Comparison of ENCODE assay signal across 9 cellular contexts in genomic region chr11:68020575-68020974, GRCh38. TPM values are rescaled to one million over a fixed set of nuclear protein-coding genes. Genes with fewer than 3 reads are reported as not detected.
DNase-seq lines count a peak whose midpoint lies in the region; ATAC-seq and TF ChIP-seq lines count a peak whose summit lies in the region.
"Had no signal": no experiment of that assay in that cellular context is flagged by ENCODE, and none has a peak within 500 bp of the region (broad histone marks: within the 10 kb centered on the region; RNA-seq: fewer than 3 reads in every experiment).

No MANE protein-coding gene starts in this region.

- no peaks in the 10 kb centered on the region for H3K9me3 Mint-ChIP-seq in activated T-cell treated with anti-CD3 and anti-CD28 coated beads, Interleukin-2, amount 50 U/mL, for 72 hours

- POLR2A ChIA-PET in AG04449 (lab: Yijun Ruan, JAX): no interaction called here

- H2AFZ ChIP-seq in hepatocyte: no peak overlapping the region

- no peaks in the 10 kb centered on the region for H3K36me3 ChIP-seq in adipocyte (ENCODE audit: control insufficient read depth, insufficient read depth, low read length, severe bottlenecking)
- no peaks in the 10 kb centered on the region for H3K36me3 ChIP-seq in hepatocyte (replicated peaks; ENCODE audit: insufficient read depth, low read depth)

- peaks cover 17% of the 10 kb centered on the region for H3K4me1 ChIP-seq in adipocyte (ENCODE audit: control insufficient read depth, insufficient read depth, low read length)
- peaks cover 10% of the 10 kb centered on the region for H3K4me1 ChIP-seq in hepatocyte (ENCODE audit: insufficient read depth)

- DNase-seq in AG04449 (ENCODE audit: low read depth, low spot score) (no peak), HT-29 (ENCODE audit: low spot score) (peak; percentile 90), adipocyte (ENCODE audit: low read depth) (peak; percentile 47), hepatocyte (ENCODE audit: low spot score) (peak; percentile 47), globus pallidus (ENCODE audit: low spot score) (no peak), COR-L47 (lab: John Stamatoyannopoulos, UW) (no peak), NCI-H2196 (lab: John Stamatoyannopoulos, UW; ENCODE audit: unreplicated experiment) (no peak)
- no peak for DNase-seq in activated T-cell treated with anti-CD3 and anti-CD28 coated beads, Interleukin-2, amount 50 U/mL, for 72 hours
- DNase-seq: activated CD8-positive, alpha-beta T cell treated with anti-CD3 and anti-CD28 coated beads, Interleukin-2, amount 10 ng/mL, durations not matched to agents 7 days and 5 days had no signal

- H4K20me1 ChIP-seq in hepatocyte (ENCODE audit: insufficient read depth, poor library complexity, severe bottlenecking): no peaks in the 10 kb centered on the region

- WGBS in hepatocyte (ENCODE audit: low lambda C conversion rate, missing lambda C conversion rate): 62% methylated on average over 11 of the region's 11 CpGs

- H3K27me3 Mint-ChIP-seq in activated T-cell treated with anti-CD3 and anti-CD28 coated beads, Interleukin-2, amount 50 U/mL, for 72 hours (ENCODE audit: low read depth): no peaks in the 10 kb centered on the region

- H3K4me1 Mint-ChIP-seq in activated T-cell treated with anti-CD3 and anti-CD28 coated beads, Interleukin-2, amount 50 U/mL, for 72 hours (ENCODE audit: low read depth): no peaks in the 10 kb centered on the region

- H3K4me3 ChIP-seq in AG04449 (ENCODE audit: low read depth, low read length): no peak overlapping the region
- no peak overlapping the region for H3K4me3 ChIP-seq in adipocyte (ENCODE audit: low read length)
- no peak overlapping the region for H3K4me3 ChIP-seq in hepatocyte

- peaks cover 0 to 2% of the 10 kb centered on the region in 2 donors for H3K36me3 Mint-ChIP-seq in activated T-cell treated with anti-CD3 and anti-CD28 coated beads, Interleukin-2, amount 50 U/mL, for 72 hours (ENCODE audit: insufficient read depth in 2 of 2)

- H3K4me3 Mint-ChIP-seq in activated T-cell treated with anti-CD3 and anti-CD28 coated beads, Interleukin-2, amount 50 U/mL, for 72 hours: no peak overlapping the region
- H3K4me3 Mint-ChIP-seq: activated CD8-positive, alpha-beta T cell treated with anti-CD3 and anti-CD28 coated beads, Interleukin-2, amount 10 ng/mL, durations not matched to agents 7 days and 5 days had no signal

- no peak overlapping the region for H3K27ac ChIP-seq in hepatocyte

- H3K4me2 ChIP-seq in hepatocyte: no peak overlapping the region

- H3K27me3 ChIP-seq in adipocyte (replicated peaks; ENCODE audit: control insufficient read depth, insufficient read depth, low read length): no peaks in the 10 kb centered on the region
- H3K27me3 ChIP-seq in hepatocyte: no peaks in the 10 kb centered on the region

- H3K9me3 ChIP-seq in adipocyte (ENCODE audit: control insufficient read depth, low read length): no peaks in the 10 kb centered on the region
- H3K9me3 ChIP-seq in hepatocyte (ENCODE audit: low read depth): no peaks in the 10 kb centered on the region

- H3K9ac ChIP-seq in adipocyte (ENCODE audit: low read length): peak overlapping the region; percentile 56

- CTCF ChIA-PET in AG04449 (lab: Yijun Ruan, JAX): interaction anchor here (1.0 to 1.5 kb wide), 2 partner anchors 10 to 17 kb away, joined by 5 read pairs; partner anchors contain the start of genes NDUFS8 and TCIRG1

- ATAC-seq in activated T-cell treated with anti-CD3 and anti-CD28 coated beads, Interleukin-2, amount 50 U/mL, for 72 hours (replicated peaks in 1 of 2): no peak
- ATAC-seq: activated CD8-positive, alpha-beta T cell treated with anti-CD3 and anti-CD28 coated beads, Interleukin-2, amount 10 ng/mL, durations not matched to agents 7 days and 5 days had no signal

- H3K79me2 ChIP-seq in hepatocyte: no peaks in the 10 kb centered on the region

- no peak overlapping the region for H3K27ac Mint-ChIP-seq in activated T-cell treated with anti-CD3 and anti-CD28 coated beads, Interleukin-2, amount 50 U/mL, for 72 hours
- H3K27ac Mint-ChIP-seq: activated CD8-positive, alpha-beta T cell treated with anti-CD3 and anti-CD28 coated beads, Interleukin-2, amount 10 ng/mL, durations not matched to agents 7 days and 5 days had no signal

- no peaks in the 10 kb centered on the region for H3K9me2 ChIP-seq in hepatocyte (replicated peaks; ENCODE audit: insufficient read depth)

- TF ChIP-seq CTCF in AG04449 (IDR thresholded peaks at IDR 0.05; ENCODE audit: insufficient read depth, low read length, missing control alignments): peak; percentile 64
- TF ChIP-seq CTCF in hepatocyte (IDR thresholded peaks at IDR 0.05; ENCODE audit: poor library complexity): peak; percentile 35

RNA-seq across cellular contexts. Expression of gene NDUFS8, which starts 9.9 kb away (rescaled TPM):
- 564 and 590 TPM in 2 replicates for total RNA-seq in HT-29 (2014; rRNA removed; shearing (Covaris generic))
- 100 and 111 TPM in 2 replicates for total RNA-seq in hepatocyte
- 286 and 287 TPM in 2 replicates for polyA plus RNA-seq in hepatocyte
- total RNA-seq in activated T-cell treated with anti-CD3 and anti-CD28 coated beads, Interleukin-2, amount 50 U/mL, for 72 hours: 100 to 1,000 TPM; 128 to 129 TPM

RNA-seq across cellular contexts. Expression of gene ALDH3B1, which starts 10.4 kb away (rescaled TPM):
- 108 and 113 TPM in 2 replicates for total RNA-seq in HT-29 (2014; rRNA removed; shearing (Covaris generic))
- 11.7 and 15.4 TPM in 2 replicates for total RNA-seq in hepatocyte
- polyA plus RNA-seq in hepatocyte: 15.7 and 16.9 TPM in 2 replicates
- under 1 TPM; 0.10 to 0.16 TPM for total RNA-seq in activated T-cell treated with anti-CD3 and anti-CD28 coated beads, Interleukin-2, amount 50 U/mL, for 72 hours
- total RNA-seq: activated CD8-positive, alpha-beta T cell treated with anti-CD3 and anti-CD28 coated beads, Interleukin-2, amount 10 ng/mL, durations not matched to agents 7 days and 5 days had no signal

RNA-seq across cellular contexts. Expression of gene UNC93B1, which starts 16.7 kb away (rescaled TPM):
- 164 and 197 TPM in 2 replicates for total RNA-seq in HT-29 (2014; rRNA removed; shearing (Covaris generic))
- 22.6 and 23.5 TPM in 2 replicates for total RNA-seq in hepatocyte
- polyA plus RNA-seq in hepatocyte: 38.0 and 42.9 TPM in 2 replicates
- total RNA-seq in activated T-cell treated with anti-CD3 and anti-CD28 coated beads, Interleukin-2, amount 50 U/mL, for 72 hours: 10 to 100 TPM in 1 of 2 donors, 1 to 10 TPM in 1; 8.0 to 16.7 TPM

RNA-seq across cellular contexts. Expression of gene TCIRG1, which starts 18.2 kb away (rescaled TPM):
- 219 and 232 TPM in 2 replicates for total RNA-seq in HT-29 (2014; rRNA removed; shearing (Covaris generic))
- 61.0 and 77.4 TPM in 2 replicates for total RNA-seq in hepatocyte
- polyA plus RNA-seq in hepatocyte: 125 and 199 TPM in 2 replicates
- total RNA-seq in activated T-cell treated with anti-CD3 and anti-CD28 coated beads, Interleukin-2, amount 50 U/mL, for 72 hours: 100 to 1,000 TPM; 141 to 146 TPM

Comparison
In these comparisons a context has a peak if more than half of its experiments do, and no peak if none do; other contexts are left out.
1. DNase-seq: peak in HT-29 (single experiment), adipocyte (single experiment) and hepatocyte (single experiment); none in AG04449 (single experiment), activated T-cell treated with anti-CD3 and anti-CD28 coated beads, Interleukin-2, amount 50 U/mL, for 72 hours (0 of 2), globus pallidus (single experiment), COR-L47 (single experiment) and NCI-H2196 (single experiment).
2. RNA of gene ALDH3B1, which starts 10.4 kb away (total RNA-seq): 108 to 113 TPM in HT-29 and 11.7 to 15.4 TPM in hepatocyte; 0.10 to 0.16 TPM in activated T-cell treated with anti-CD3 and anti-CD28 coated beads, Interleukin-2, amount 50 U/mL, for 72 hours; every median in the first group is over 10 times any median in the second.